Comparison of ENCODE assay signal across 26 cellular contexts in genomic region chr1:223260712-223261111, GRCh38.
DNase-seq lines count a peak whose midpoint lies in the region; ATAC-seq, FAIRE-seq and TF ChIP-seq lines count a peak whose summit lies in the region.
"Had no signal": no experiment of that assay in that cellular context is flagged by ENCODE, and none has a peak within 500 bp of the region (broad histone marks: within the 10 kb centered on the region; RNA-seq: fewer than 3 reads in every experiment).

No MANE protein-coding gene starts in this region.

- no TSS peak for BruUV-seq in GM12878 (replicated peaks; lab: Mats Ljungman, UMichigan)

- intact Hi-C loops in GM12878 (cut with micrococcal nuclease; ENCODE audit: unreplicated experiment) = no loop called here
- intact Hi-C loops in naive thymus-derived CD4-positive, alpha-beta T cell (cut with micrococcal nuclease) = no loop called here

- H3K79me2 ChIP-seq in GM12878 (ENCODE audit: control insufficient read depth, insufficient read depth, low read length) = no peaks in the 10 kb centered on the region

- 53% methylated on average over 7 of the region's 7 CpGs for WGBS in GM12878 (ENCODE audit: insufficient coverage, insufficient replicate concordance, low lambda C conversion rate, missing lambda C conversion rate)

- no peak for TF ChIP-seq POLR2A in GM12878 (IDR thresholded peaks at IDR 0.05; ENCODE audit: low read depth, low read length)

- in situ Hi-C loops in GM12878 (cut with MboI) = no loop called here

- TF ChIP-seq EP300 in GM12878 (IDR thresholded peaks at IDR 0.05; ENCODE audit: borderline replicate concordance in 1 of 2, control insufficient read depth in 1 of 2, low read depth in 2 of 2, low read length in 2 of 2) = no peak

- H3K27ac Mint-ChIP-seq in naive thymus-derived CD4-positive, alpha-beta T cell = no peak overlapping the region
- H3K27ac Mint-ChIP-seq: CD14-positive monocyte; CD4-positive, alpha-beta memory T cell; CD8-positive, alpha-beta memory T cell had no signal

- RAD21 ChIA-PET in GM12878 (lab: Charles Lee; ENCODE audit: unreplicated experiment) = no interaction called here

- no peak overlapping the region for H3K4me2 ChIP-seq in GM12878 (ENCODE audit: control insufficient read depth, insufficient read depth)
- H3K4me2 ChIP-seq: BLaER1 had no signal

- H2AFZ ChIP-seq in GM12878 (ENCODE audit: control insufficient read depth, low read depth, low read length) = no peak overlapping the region

- H3K9me3 Mint-ChIP-seq in naive thymus-derived CD4-positive, alpha-beta T cell = peaks cover 0 to 3% (median 0%) of the 10 kb centered on the region in 11 donors
- H3K9me3 Mint-ChIP-seq: CD4-positive, alpha-beta memory T cell; CD8-positive, alpha-beta memory T cell had no signal

- no peaks in the 10 kb centered on the region for H4K20me1 ChIP-seq in GM12878 (ENCODE audit: control insufficient read depth, insufficient read depth)
- H4K20me1 ChIP-seq: BLaER1 had no signal

- H3K27me3 ChIP-seq in GM12878 (replicated peaks in 1 of 2; ENCODE audit: control insufficient read depth in 2 of 2, insufficient read depth in 2 of 2, low read length in 1 of 2) = peaks cover 0 to 1% of the 10 kb centered on the region in 2 experiments
- H3K27me3 ChIP-seq in naive thymus-derived CD4-positive, alpha-beta T cell (ENCODE audit: control insufficient read depth in 2 of 2, insufficient read depth in 2 of 2, low read length in 2 of 2) = no peaks in the 10 kb centered on the region
- H3K27me3 ChIP-seq: BLaER1 had no signal

- H3K4me3 Mint-ChIP-seq in naive thymus-derived CD4-positive, alpha-beta T cell = no peak overlapping the region
- H3K4me3 Mint-ChIP-seq: CD14-positive monocyte; CD4-positive, alpha-beta memory T cell; CD4-positive, CD25-positive, alpha-beta regulatory T cell; CD8-positive, alpha-beta memory T cell had no signal

- H3K27ac ChIP-seq in GM12878 (ENCODE audit: control insufficient read depth, insufficient read depth) (no peak overlapping the region), coronary artery (no peak overlapping the region)
- H3K27ac ChIP-seq in naive thymus-derived CD4-positive, alpha-beta T cell (ENCODE audit: low read depth, low read length) = no peak overlapping the region
- H3K27ac ChIP-seq: BLaER1 had no signal

- TF ChIP-seq CTCF in GM12878 (IDR thresholded peaks at IDR 0.05 in 2 of 3, conservative IDR thresholded peaks at IDR 0.05 in 1 of 3; ENCODE audit: control insufficient read depth in 2 of 3, extremely low read depth in 1 of 3, insufficient read depth in 1 of 3, low read depth in 3 of 3, low read length in 3 of 3) = no peak
- no peak for TF ChIP-seq CTCF in coronary artery (IDR thresholded peaks at IDR 0.05)

- peaks cover 0 to 8% (median 0%) of the 10 kb centered on the region in 7 donors for H3K4me1 Mint-ChIP-seq in naive thymus-derived CD4-positive, alpha-beta T cell
- H3K4me1 Mint-ChIP-seq: CD4-positive, alpha-beta memory T cell; CD4-positive, CD25-positive, alpha-beta regulatory T cell; CD8-positive, alpha-beta memory T cell had no signal

- H3K4me3 ChIP-seq in GM12878 (no peak overlapping the region), coronary artery (no peak overlapping the region)
- H3K4me3 ChIP-seq in naive thymus-derived CD4-positive, alpha-beta T cell (ENCODE audit: low read length) = no peak overlapping the region
- H3K4me3 ChIP-seq: BLaER1 had no signal

- CTCF ChIA-PET in GM12878 (lab: Yijun Ruan, JAX) = interaction anchor here (0.9 to 1.6 kb wide), 4 partner anchors 67 to 136 kb away, joined by 3 to 5 read pairs (median 4); no protein-coding TSS in a partner anchor
- CTCF ChIA-PET in naive thymus-derived CD4-positive, alpha-beta T cell (lab: Charles Lee) = no interaction called here

- no peaks in the 10 kb centered on the region for H3K27me3 Mint-ChIP-seq in naive thymus-derived CD4-positive, alpha-beta T cell
- H3K27me3 Mint-ChIP-seq: CD4-positive, alpha-beta memory T cell had no signal

- no peaks in the 10 kb centered on the region for H3K4me1 ChIP-seq in GM12878 (ENCODE audit: control insufficient read depth, insufficient read depth, low read length)
- H3K4me1 ChIP-seq in naive thymus-derived CD4-positive, alpha-beta T cell (ENCODE audit: control insufficient read depth in 2 of 2, insufficient read depth in 2 of 2, low read length in 2 of 2) = no peaks in the 10 kb centered on the region
- H3K4me1 ChIP-seq: BE2C had no signal

- SMC1A ChIA-PET in GM12878 (lab: Charles Lee; ENCODE audit: uncharacterized antibody, unreplicated experiment) = interaction anchor here (0.6 to 1.2 kb wide), 3 partner anchors 14 to 127 kb away, joined by 3 read pairs; no protein-coding TSS in a partner anchor

- DNase-seq in GM12878 (ENCODE audit: low read depth, low spot score) = no peak
- peak; percentile 26 for DNase-seq in coronary artery (ENCODE audit: low spot score)
- DNase-seq in left lobe of liver (ENCODE audit: low spot score) = no peak
- no peak for DNase-seq in naive thymus-derived CD4-positive, alpha-beta T cell
- no peak for DNase-seq in GM19239 (ENCODE audit: insufficient read length, low spot score)
- DNase-seq: 8988T; ACHN; BE2C; C1 segment of cervical spinal cord; CD4-positive, alpha-beta memory T cell; CD4-positive, CD25-positive, alpha-beta regulatory T cell; CD8-positive, alpha-beta memory T cell; COR-L47; DMS 273 treated with DMSO at 0.1 percent for 48 hours; DMS153; DMS53; DMS79; DND-41; EL; GDM1 had no signal

- H3K9ac ChIP-seq in GM12878 (ENCODE audit: control insufficient read depth, insufficient read depth, low read length) = no peak overlapping the region
- H3K9ac ChIP-seq: BLaER1 had no signal

- TF ChIP-seq RAD21 in GM12878 (IDR thresholded peaks at IDR 0.05; ENCODE audit: insufficient read depth, low read depth, low read length) = no peak

- FAIRE-seq in GM12878 (lab: Jason Lieb, UNC) = no peak
- FAIRE-seq in GM19239 (lab: Jason Lieb, UNC) = no peak
- FAIRE-seq: A204.1, GM12891 had no signal

- ATAC-seq in GM12878 (no peak), left lobe of liver (peak; percentile 45), GM21447 (IDR thresholded peaks at IDR 0.05; ENCODE audit: unreplicated experiment) (no peak), HG03095 (IDR thresholded peaks at IDR 0.05; ENCODE audit: unreplicated experiment) (no peak)
- ATAC-seq in naive thymus-derived CD4-positive, alpha-beta T cell = no peak

- H3K36me3 Mint-ChIP-seq in naive thymus-derived CD4-positive, alpha-beta T cell = peaks cover 0 to 43% (median 4%) of the 10 kb centered on the region in 5 donors
- H3K36me3 Mint-ChIP-seq: CD14-positive monocyte; CD8-positive, alpha-beta memory T cell had no signal

- H3K36me3 ChIP-seq in GM12878 (ENCODE audit: control insufficient read depth in 2 of 2, insufficient read depth in 2 of 2, low read length in 1 of 2) = no peaks in the 10 kb centered on the region
- no peaks in the 10 kb centered on the region for H3K36me3 ChIP-seq in naive thymus-derived CD4-positive, alpha-beta T cell (ENCODE audit: control insufficient read depth in 2 of 3, insufficient read depth in 3 of 3, low read length in 3 of 3)
- H3K36me3 ChIP-seq: BE2C, BLaER1 had no signal

- POLR2A ChIA-PET in GM12878 (lab: Charles Lee) = no interaction called here
- POLR2A ChIA-PET in naive thymus-derived CD4-positive, alpha-beta T cell (lab: Charles Lee) = interaction anchor here (0.6 kb wide), 1 partner anchor 119 kb away, joined by 3 read pairs; no protein-coding TSS in a partner anchor

- no peaks in the 10 kb centered on the region for H3K9me3 ChIP-seq in GM12878 (replicated peaks; ENCODE audit: control insufficient read depth, insufficient read depth, low read length)
- H3K9me3 ChIP-seq in naive thymus-derived CD4-positive, alpha-beta T cell (ENCODE audit: control insufficient read depth in 2 of 3, low read length in 3 of 3) = no peaks in the 10 kb centered on the region
- H3K9me3 ChIP-seq: BE2C, BLaER1 had no signal

TF ChIP-seq in GM12878, 131 proteins besides CTCF, POLR2A, EP300 and RAD21:
- no peak for TF ChIP-seq SUZ12 (IDR thresholded peaks at IDR 0.05; ENCODE audit: unreplicated experiment)
- TF ChIP-seq HDGF (IDR thresholded peaks at IDR 0.05) = no peak
- TF ChIP-seq E2F4 (IDR thresholded peaks at IDR 0.05; ENCODE audit: low read depth, low read length) = no peak
- no peak for TF ChIP-seq FOXM1 (IDR thresholded peaks at IDR 0.05; ENCODE audit: low read depth, low read length)
- no peak for TF ChIP-seq MTA2 (IDR thresholded peaks at IDR 0.05; ENCODE audit: low read depth)
- TF ChIP-seq ESRRA (IDR thresholded peaks at IDR 0.05; ENCODE audit: low read length) = no peak
- peak; percentile 17; the same call in 1 of the 2 replicates for TF ChIP-seq PKNOX1 (IDR thresholded peaks at IDR 0.05)
